ENCODE assay signal across 1 cellular context in the genomic region with DNA sequence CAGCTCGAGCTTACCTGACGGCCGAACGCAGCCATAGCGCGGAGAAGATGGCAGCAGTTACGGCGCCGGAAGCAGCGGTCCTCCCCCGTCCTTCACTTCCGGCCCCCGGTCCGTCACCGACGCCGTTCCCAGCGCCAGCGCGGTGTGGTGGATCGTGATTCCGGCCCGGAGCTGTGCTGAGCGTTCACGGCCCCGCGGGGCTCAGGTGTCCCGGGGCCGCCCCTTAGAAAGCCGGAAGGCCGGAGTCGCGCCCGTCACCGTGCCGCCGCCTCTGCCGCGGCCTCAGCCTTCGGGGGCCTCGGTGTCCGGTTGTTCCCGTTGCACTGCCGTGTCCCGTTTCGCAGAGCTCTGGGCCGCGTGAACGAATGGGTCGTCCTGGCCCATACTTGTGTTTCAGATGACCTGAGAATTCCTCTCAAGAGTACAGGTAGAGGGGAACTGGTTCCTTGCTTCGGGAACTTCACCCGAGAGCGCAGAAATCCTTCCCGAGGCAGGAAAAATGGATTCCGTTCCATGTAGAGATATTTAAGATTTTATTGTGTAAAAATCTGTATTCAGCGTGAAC.
A peak's percentile ranks its signal among the peaks of the same experiment; 100 is the strongest.
TF ChIP-seq lines count a peak whose summit lies in the region.

A gene with protein sequence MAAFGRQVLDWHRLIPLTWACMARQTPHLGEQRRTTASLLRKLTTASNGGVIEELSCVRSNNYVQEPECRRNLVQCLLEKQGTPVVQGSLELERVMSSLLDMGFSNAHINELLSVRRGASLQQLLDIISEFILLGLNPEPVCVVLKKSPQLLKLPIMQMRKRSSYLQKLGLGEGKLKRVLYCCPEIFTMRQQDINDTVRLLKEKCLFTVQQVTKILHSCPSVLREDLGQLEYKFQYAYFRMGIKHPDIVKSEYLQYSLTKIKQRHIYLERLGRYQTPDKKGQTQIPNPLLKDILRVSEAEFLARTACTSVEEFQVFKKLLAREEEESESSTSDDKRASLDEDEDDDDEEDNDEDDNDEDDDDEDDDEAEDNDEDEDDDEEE (minus strand): TSS at position 49 of the 565 bp plus-strand sequence. CDS start 14 bp downstream, at position 35.

TF ChIP-seq in HepG2, 621 proteins besides CTCF, POLR2A, EP300 and RAD21 (continued from another document and continues in another):
- TF ChIP-seq, protein P1, sequence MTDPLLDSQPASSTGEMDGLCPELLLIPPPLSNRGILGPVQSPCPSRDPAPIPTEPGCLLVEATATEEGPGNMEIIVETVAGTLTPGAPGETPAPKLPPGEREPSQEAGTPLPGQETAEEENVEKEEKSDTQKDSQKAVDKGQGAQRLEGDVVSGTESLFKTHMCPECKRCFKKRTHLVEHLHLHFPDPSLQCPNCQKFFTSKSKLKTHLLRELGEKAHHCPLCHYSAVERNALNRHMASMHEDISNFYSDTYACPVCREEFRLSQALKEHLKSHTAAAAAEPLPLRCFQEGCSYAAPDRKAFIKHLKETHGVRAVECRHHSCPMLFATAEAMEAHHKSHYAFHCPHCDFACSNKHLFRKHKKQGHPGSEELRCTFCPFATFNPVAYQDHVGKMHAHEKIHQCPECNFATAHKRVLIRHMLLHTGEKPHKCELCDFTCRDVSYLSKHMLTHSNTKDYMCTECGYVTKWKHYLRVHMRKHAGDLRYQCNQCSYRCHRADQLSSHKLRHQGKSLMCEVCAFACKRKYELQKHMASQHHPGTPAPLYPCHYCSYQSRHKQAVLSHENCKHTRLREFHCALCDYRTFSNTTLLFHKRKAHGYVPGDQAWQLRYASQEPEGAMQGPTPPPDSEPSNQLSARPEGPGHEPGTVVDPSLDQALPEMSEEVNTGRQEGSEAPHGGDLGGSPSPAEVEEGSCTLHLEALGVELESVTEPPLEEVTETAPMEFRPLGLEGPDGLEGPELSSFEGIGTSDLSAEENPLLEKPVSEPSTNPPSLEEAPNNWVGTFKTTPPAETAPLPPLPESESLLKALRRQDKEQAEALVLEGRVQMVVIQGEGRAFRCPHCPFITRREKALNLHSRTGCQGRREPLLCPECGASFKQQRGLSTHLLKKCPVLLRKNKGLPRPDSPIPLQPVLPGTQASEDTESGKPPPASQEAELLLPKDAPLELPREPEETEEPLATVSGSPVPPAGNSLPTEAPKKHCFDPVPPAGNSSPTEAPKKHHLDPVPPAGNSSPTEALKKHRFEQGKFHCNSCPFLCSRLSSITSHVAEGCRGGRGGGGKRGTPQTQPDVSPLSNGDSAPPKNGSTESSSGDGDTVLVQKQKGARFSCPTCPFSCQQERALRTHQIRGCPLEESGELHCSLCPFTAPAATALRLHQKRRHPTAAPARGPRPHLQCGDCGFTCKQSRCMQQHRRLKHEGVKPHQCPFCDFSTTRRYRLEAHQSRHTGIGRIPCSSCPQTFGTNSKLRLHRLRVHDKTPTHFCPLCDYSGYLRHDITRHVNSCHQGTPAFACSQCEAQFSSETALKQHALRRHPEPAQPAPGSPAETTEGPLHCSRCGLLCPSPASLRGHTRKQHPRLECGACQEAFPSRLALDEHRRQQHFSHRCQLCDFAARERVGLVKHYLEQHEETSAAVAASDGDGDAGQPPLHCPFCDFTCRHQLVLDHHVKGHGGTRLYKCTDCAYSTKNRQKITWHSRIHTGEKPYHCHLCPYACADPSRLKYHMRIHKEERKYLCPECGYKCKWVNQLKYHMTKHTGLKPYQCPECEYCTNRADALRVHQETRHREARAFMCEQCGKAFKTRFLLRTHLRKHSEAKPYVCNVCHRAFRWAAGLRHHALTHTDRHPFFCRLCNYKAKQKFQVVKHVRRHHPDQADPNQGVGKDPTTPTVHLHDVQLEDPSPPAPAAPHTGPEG (CRISPR knock-in tag; IDR thresholded peaks at IDR 0.05) = peak; percentile 97
- TF ChIP-seq CCDC6 (CRISPR knock-in tag; IDR thresholded peaks at IDR 0.05) (peak; percentile 99), TCF12 (IDR thresholded peaks at IDR 0.05) (no peak), TCF12 (CRISPR knock-in tag; IDR thresholded peaks at IDR 0.05) (peak; percentile 93), FOXK2 (IDR thresholded peaks at IDR 0.05) (no peak), RARA (CRISPR knock-in tag; IDR thresholded peaks at IDR 0.05) (peak; percentile 75), SNAPC2 (CRISPR knock-in tag; IDR thresholded peaks at IDR 0.05) (peak; percentile 67), ZNF713 (CRISPR knock-in tag; IDR thresholded peaks at IDR 0.05) (peak; percentile 98), KLF6 (CRISPR knock-in tag; IDR thresholded peaks at IDR 0.05) (peak; percentile 98), ZNF570 (CRISPR knock-in tag; IDR thresholded peaks at IDR 0.05; ENCODE audit: borderline replicate concordance) (no peak), SOX13 (IDR thresholded peaks at IDR 0.05) (no peak; the same call in 1 of the 2 replicates), SOX13 (CRISPR knock-in tag; conservative IDR thresholded peaks at IDR 0.05 in 1 of 2, IDR thresholded peaks at IDR 0.05 in 1 of 2) (peak in 1 of 2 experiments; percentile 83; a peak in 3 of 4 replicates), STAT5B (CRISPR knock-in tag; IDR thresholded peaks at IDR 0.05) (peak; percentile 98), EEA1 (CRISPR knock-in tag; IDR thresholded peaks at IDR 0.05; ENCODE audit: borderline replicate concordance) (no peak; the same call in 1 of the 2 replicates), CREB1 (IDR thresholded peaks at IDR 0.05) (peak; percentile 83), CREB1 (CRISPR knock-in tag; IDR thresholded peaks at IDR 0.05) (peak; percentile 54; the same call in 1 of the 2 replicates), SAFB2 (CRISPR knock-in tag; IDR thresholded peaks at IDR 0.05; ENCODE audit: borderline replicate concordance, low read depth) (peak; percentile 100), RFX1 (IDR thresholded peaks at IDR 0.05) (no peak), ZNF207 (IDR thresholded peaks at IDR 0.05; ENCODE audit: borderline replicate concordance) (no peak), ZNF839 (CRISPR knock-in tag; IDR thresholded peaks at IDR 0.05; ENCODE audit: borderline replicate concordance) (peak; percentile 95), ZFP36 (IDR thresholded peaks at IDR 0.05; ENCODE audit: borderline replicate concordance, low read depth, low read length, partially characterized antibody) (peak; percentile 35), POLR2AphosphoS2 (IDR thresholded peaks at IDR 0.05; ENCODE audit: low read depth, low read length) (no peak), NCOA1 (CRISPR knock-in tag; IDR thresholded peaks at IDR 0.05) (peak; percentile 38; the same call in 1 of the 2 replicates), ZFY (CRISPR knock-in tag; IDR thresholded peaks at IDR 0.05) (peak; percentile 98), REPIN1 (CRISPR knock-in tag; IDR thresholded peaks at IDR 0.05; ENCODE audit: borderline replicate concordance, low read depth) (peak; percentile 99), ETV5 (CRISPR knock-in tag; IDR thresholded peaks at IDR 0.05; ENCODE audit: borderline replicate concordance) (peak; percentile 99), IRF2 (CRISPR knock-in tag; IDR thresholded peaks at IDR 0.05) (peak; percentile 99), KDM3A (CRISPR knock-in tag; IDR thresholded peaks at IDR 0.05; ENCODE audit: low read depth) (peak; percentile 99), TARDBP (CRISPR knock-in tag; IDR thresholded peaks at IDR 0.05) (peak; percentile 99), SIN3B (IDR thresholded peaks at IDR 0.05; ENCODE audit: low read length) (peak; percentile 98), ELF4 (CRISPR knock-in tag; IDR thresholded peaks at IDR 0.05; ENCODE audit: borderline replicate concordance) (peak; percentile 71; the same call in 1 of the 2 replicates)
- TF ChIP-seq, protein P2, sequence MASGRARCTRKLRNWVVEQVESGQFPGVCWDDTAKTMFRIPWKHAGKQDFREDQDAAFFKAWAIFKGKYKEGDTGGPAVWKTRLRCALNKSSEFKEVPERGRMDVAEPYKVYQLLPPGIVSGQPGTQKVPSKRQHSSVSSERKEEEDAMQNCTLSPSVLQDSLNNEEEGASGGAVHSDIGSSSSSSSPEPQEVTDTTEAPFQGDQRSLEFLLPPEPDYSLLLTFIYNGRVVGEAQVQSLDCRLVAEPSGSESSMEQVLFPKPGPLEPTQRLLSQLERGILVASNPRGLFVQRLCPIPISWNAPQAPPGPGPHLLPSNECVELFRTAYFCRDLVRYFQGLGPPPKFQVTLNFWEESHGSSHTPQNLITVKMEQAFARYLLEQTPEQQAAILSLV (CRISPR knock-in tag; IDR thresholded peaks at IDR 0.05; ENCODE audit: borderline replicate concordance) = peak; percentile 99
- TF ChIP-seq, protein P3, sequence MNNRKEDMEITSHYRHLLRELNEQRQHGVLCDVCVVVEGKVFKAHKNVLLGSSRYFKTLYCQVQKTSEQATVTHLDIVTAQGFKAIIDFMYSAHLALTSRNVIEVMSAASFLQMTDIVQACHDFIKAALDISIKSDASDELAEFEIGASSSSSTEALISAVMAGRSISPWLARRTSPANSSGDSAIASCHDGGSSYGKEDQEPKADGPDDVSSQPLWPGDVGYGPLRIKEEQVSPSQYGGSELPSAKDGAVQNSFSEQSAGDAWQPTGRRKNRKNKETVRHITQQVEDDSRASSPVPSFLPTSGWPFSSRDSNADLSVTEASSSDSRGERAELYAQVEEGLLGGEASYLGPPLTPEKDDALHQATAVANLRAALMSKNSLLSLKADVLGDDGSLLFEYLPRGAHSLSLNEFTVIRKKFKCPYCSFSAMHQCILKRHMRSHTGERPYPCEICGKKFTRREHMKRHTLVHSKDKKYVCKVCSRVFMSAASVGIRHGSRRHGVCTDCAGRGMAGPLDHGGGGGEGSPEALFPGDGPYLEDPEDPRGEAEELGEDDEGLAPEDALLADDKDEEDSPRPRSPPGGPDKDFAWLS (CRISPR knock-in tag; IDR thresholded peaks at IDR 0.05; ENCODE audit: borderline replicate concordance) = no peak
- TF ChIP-seq, protein P4, sequence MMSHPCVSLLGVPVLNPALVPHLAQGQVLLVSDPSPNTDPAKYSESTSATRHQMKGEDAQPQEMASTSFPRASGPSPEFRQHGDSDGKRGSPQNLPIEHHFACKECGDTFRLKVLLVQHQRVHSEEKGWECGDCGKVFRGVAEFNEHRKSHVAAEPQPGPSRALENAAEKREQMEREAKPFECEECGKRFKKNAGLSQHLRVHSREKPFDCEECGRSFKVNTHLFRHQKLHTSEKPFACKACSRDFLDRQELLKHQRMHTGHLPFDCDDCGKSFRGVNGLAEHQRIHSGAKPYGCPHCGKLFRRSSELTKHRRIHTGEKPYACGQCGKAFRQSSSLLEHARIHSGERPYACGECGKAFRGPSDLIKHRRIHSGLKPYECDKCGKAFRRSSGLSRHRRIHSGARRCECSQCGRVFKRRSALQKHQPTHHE (CRISPR knock-in tag; IDR thresholded peaks at IDR 0.05; ENCODE audit: borderline replicate concordance) = peak; percentile 98
- TF ChIP-seq, protein P5, sequence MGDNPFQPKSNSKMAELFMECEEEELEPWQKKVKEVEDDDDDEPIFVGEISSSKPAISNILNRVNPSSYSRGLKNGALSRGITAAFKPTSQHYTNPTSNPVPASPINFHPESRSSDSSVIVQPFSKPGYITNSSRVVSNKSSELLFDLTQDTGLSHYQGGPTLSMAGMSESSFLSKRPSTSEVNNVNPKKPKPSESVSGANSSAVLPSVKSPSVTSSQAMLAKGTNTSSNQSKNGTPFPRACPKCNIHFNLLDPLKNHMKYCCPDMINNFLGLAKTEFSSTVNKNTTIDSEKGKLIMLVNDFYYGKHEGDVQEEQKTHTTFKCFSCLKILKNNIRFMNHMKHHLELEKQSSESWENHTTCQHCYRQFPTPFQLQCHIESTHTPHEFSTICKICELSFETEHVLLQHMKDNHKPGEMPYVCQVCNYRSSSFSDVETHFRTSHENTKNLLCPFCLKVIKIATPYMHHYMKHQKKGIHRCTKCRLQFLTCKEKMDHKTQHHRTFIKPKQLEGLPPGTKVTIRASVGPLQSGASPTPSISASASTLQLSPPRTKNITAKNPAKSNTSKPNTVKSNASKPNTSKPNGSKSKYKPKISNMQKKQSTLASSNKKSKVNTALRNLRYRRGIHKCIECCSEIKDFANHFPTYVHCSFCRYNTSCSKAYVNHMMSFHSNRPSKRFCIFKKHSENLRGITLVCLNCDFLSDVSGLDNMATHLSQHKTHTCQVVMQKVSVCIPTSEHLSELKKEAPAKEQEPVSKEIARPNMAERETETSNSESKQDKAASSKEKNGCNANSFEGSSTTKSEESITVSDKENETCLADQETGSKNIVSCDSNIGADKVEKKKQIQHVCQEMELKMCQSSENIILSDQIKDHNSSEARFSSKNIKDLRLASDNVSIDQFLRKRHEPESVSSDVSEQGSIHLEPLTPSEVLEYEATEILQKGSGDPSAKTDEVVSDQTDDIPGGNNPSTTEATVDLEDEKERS (CRISPR knock-in tag; IDR thresholded peaks at IDR 0.05) = peak; percentile 99
- TF ChIP-seq, protein P6, sequence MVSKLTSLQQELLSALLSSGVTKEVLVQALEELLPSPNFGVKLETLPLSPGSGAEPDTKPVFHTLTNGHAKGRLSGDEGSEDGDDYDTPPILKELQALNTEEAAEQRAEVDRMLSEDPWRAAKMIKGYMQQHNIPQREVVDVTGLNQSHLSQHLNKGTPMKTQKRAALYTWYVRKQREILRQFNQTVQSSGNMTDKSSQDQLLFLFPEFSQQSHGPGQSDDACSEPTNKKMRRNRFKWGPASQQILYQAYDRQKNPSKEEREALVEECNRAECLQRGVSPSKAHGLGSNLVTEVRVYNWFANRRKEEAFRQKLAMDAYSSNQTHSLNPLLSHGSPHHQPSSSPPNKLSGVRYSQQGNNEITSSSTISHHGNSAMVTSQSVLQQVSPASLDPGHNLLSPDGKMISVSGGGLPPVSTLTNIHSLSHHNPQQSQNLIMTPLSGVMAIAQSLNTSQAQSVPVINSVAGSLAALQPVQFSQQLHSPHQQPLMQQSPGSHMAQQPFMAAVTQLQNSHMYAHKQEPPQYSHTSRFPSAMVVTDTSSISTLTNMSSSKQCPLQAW (CRISPR knock-in tag; IDR thresholded peaks at IDR 0.05) = peak; percentile 98
- TF ChIP-seq, protein P7, sequence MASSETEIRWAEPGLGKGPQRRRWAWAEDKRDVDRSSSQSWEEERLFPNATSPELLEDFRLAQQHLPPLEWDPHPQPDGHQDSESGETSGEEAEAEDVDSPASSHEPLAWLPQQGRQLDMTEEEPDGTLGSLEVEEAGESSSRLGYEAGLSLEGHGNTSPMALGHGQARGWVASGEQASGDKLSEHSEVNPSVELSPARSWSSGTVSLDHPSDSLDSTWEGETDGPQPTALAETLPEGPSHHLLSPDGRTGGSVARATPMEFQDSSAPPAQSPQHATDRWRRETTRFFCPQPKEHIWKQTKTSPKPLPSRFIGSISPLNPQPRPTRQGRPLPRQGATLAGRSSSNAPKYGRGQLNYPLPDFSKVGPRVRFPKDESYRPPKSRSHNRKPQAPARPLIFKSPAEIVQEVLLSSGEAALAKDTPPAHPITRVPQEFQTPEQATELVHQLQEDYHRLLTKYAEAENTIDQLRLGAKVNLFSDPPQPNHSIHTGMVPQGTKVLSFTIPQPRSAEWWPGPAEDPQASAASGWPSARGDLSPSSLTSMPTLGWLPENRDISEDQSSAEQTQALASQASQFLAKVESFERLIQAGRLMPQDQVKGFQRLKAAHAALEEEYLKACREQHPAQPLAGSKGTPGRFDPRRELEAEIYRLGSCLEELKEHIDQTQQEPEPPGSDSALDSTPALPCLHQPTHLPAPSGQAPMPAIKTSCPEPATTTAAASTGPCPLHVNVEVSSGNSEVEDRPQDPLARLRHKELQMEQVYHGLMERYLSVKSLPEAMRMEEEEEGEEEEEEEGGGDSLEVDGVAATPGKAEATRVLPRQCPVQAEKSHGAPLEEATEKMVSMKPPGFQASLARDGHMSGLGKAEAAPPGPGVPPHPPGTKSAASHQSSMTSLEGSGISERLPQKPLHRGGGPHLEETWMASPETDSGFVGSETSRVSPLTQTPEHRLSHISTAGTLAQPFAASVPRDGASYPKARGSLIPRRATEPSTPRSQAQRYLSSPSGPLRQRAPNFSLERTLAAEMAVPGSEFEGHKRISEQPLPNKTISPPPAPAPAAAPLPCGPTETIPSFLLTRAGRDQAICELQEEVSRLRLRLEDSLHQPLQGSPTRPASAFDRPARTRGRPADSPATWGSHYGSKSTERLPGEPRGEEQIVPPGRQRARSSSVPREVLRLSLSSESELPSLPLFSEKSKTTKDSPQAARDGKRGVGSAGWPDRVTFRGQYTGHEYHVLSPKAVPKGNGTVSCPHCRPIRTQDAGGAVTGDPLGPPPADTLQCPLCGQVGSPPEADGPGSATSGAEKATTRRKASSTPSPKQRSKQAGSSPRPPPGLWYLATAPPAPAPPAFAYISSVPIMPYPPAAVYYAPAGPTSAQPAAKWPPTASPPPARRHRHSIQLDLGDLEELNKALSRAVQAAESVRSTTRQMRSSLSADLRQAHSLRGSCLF (CRISPR knock-in tag; IDR thresholded peaks at IDR 0.05; ENCODE audit: borderline replicate concordance) = no peak
